In the genomic region with DNA sequence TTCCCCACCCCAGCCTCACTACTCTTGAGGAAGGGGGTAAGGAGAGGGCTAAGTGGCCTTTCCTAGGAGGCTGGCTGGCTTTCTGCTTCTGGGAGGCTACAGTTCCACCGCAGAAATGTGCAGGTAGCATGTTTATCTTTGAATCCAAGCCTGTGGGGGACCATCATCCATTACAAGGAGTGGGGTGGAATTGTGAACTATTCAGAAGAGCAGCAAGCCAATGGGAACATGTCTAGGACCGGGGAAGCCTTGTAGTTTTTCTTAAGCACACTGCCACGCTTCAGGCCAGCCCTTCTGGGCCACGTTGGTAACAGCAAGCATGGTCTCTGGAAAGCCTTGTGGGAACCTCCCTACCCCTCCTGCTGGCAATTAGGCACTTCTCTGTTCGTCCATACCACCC, we compare ENCODE assay signal across 38 cellular contexts.
"Had no signal": no experiment of that assay in that cellular context is flagged by ENCODE, and none has a peak within 500 bp of the region (broad histone marks: within the 10 kb centered on the region; RNA-seq: fewer than 3 reads in every experiment).

No MANE protein-coding gene starts in this region.

- H3K27me3 ChIP-seq: adrenal gland, body of pancreas, brain microvascular endothelial cell, breast epithelium had no signal

- H3K27me3 Mint-ChIP-seq: activated CD4-positive, alpha-beta memory T cell treated with anti-CD3 and anti-CD28 coated beads, Interleukin-2, amount 10 ng/mL, durations not matched to agents 7 days and 5 days; activated CD4-positive, alpha-beta T cell treated with anti-CD3 and anti-CD28 coated beads, Interleukin-2, amount 10 ng/mL, durations not matched to agents 7 days and 5 days; activated naive CD8-positive, alpha-beta T cell treated with anti-CD3 and anti-CD28 coated beads for 36 hours had no signal

- ATAC-seq: activated CD4-positive, alpha-beta T cell treated with anti-CD3 and anti-CD28 coated beads for 36 hours; activated CD4-positive, CD25-positive, alpha-beta regulatory T cell treated with anti-CD3 and anti-CD28 coated beads, Interleukin-2, amount 50 U/mL, for 24 hours; activated CD8-positive, alpha-beta T cell treated with anti-CD3 and anti-CD28 coated beads, Interleukin-2, amount 10 ng/mL, durations not matched to agents 7 days and 5 days; activated naive CD4-positive, alpha-beta T cell treated with anti-CD3 and anti-CD28 coated beads, Interleukin-2, amount 50 U/mL, for 72 hours; activated T-cell treated with anti-CD3 and anti-CD28 coated beads, Interleukin-2, amount 50 U/mL, for 4 hours; activated T-cell treated with anti-CD3 and anti-CD28 coated beads, Interleukin-2, amount 50 U/mL, for 72 hours; activated T-helper 17 cell treated with anti-CD3 and anti-CD28 coated beads, Interleukin-2, amount 50 U/mL, for 72 hours; body of pancreas; WTC11 had no signal

- H3K4me3 Mint-ChIP-seq: activated CD4-positive, alpha-beta memory T cell treated with anti-CD3 and anti-CD28 coated beads, Interleukin-2, amount 10 ng/mL, durations not matched to agents 7 days and 5 days; activated CD4-positive, alpha-beta T cell treated with anti-CD3 and anti-CD28 coated beads for 36 hours; activated CD4-positive, alpha-beta T cell treated with anti-CD3 and anti-CD28 coated beads, Interleukin-2, amount 10 ng/mL, durations not matched to agents 7 days and 5 days; activated CD8-positive, alpha-beta T cell treated with anti-CD3 and anti-CD28 coated beads, Interleukin-2, amount 10 ng/mL, durations not matched to agents 7 days and 5 days; activated naive CD4-positive, alpha-beta T cell treated with anti-CD3 and anti-CD28 coated beads for 36 hours; activated naive CD8-positive, alpha-beta T cell treated with anti-CD3 and anti-CD28 coated beads for 36 hours; activated T-cell treated with anti-CD3 and anti-CD28 coated beads, Interleukin-2, amount 50 U/mL, for 4 hours; activated T-cell treated with anti-CD3 and anti-CD28 coated beads, Interleukin-2, amount 50 U/mL, for 72 hours; activated T-helper 1 cell treated with anti-CD3 and anti-CD28 coated beads, Interleukin-12 subunit alpha, Interleukin-12 subunit beta, Interleukin-2, Interleukin-4 antibody, amounts not matched to agents 30 ng/mL and 10 ng/mL and 1 ng/mL, durations not matched to agents 14 hours and 24 hours and 36 hours; activated T-helper 17 cell treated with anti-CD3 and anti-CD28 coated beads, Interleukin-2, amount 50 U/mL, for 72 hours; T-helper 1 cell treated with Interleukin-12 subunit alpha and Interleukin-12 subunit beta and Interleukin-4 antibody, amounts not matched to agents 30 μg/mL and 1 μg/mL, for 36 hours; T-helper 2 cell treated with Interferon-gamma antibody and Interleukin-4, amounts not matched to agents 5 μg/mL and 100 μg/mL, for 36 hours; WTC11 had no signal

- H3K4me3 ChIP-seq: adrenal gland, body of pancreas, breast epithelium had no signal

- H3K9me3 ChIP-seq: adrenal gland, body of pancreas, breast epithelium had no signal

- DNase-seq: activated CD4-positive, alpha-beta memory T cell treated with anti-CD3 and anti-CD28 coated beads, Interleukin-2, amount 10 ng/mL, durations not matched to agents 7 days and 5 days; activated CD4-positive, alpha-beta T cell treated with anti-CD3 and anti-CD28 coated beads for 1 hour; activated CD4-positive, alpha-beta T cell treated with anti-CD3 and anti-CD28 coated beads for 36 hours; activated CD4-positive, alpha-beta T cell treated with anti-CD3 and anti-CD28 coated beads for 48 hours; activated CD4-positive, alpha-beta T cell treated with anti-CD3 and anti-CD28 coated beads, Interleukin-2, amount 10 ng/mL, durations not matched to agents 7 days and 5 days; activated CD4-positive, alpha-beta T cell treated with anti-CD3 and anti-CD28 coated beads, Interleukin-2, amount 50 U/mL, for 48 hours; activated CD4-positive, CD25-positive, alpha-beta regulatory T cell; activated CD8-positive, alpha-beta memory T cell treated with anti-CD3 and anti-CD28 coated beads for 24 hours; activated CD8-positive, alpha-beta memory T cell treated with anti-CD3 and anti-CD28 coated beads, Interleukin-2, amount 50 U/mL, for 4 hours; activated CD8-positive, alpha-beta T cell treated with anti-CD3 and anti-CD28 coated beads, Interleukin-2, amount 10 ng/mL, durations not matched to agents 7 days and 5 days; activated effector memory CD4-positive, alpha-beta T cell treated with anti-CD3 and anti-CD28 coated beads, Interleukin-2, amount 50 U/mL, for 16 hours; activated gamma-delta T cell treated with Interleukin-2 at 50 U/mL for 16 hours; activated naive CD4-positive, alpha-beta T cell; activated naive CD4-positive, alpha-beta T cell treated with anti-CD3 and anti-CD28 coated beads for 36 hours; activated naive CD4-positive, alpha-beta T cell treated with anti-CD3 and anti-CD28 coated beads, Interleukin-2, amount 50 U/mL, for 16 hours; activated naive CD8-positive, alpha-beta T cell treated with anti-CD3 and anti-CD28 coated beads for 36 hours; activated T-cell treated with anti-CD3 and anti-CD28 coated beads for 4 hours; activated T-cell treated with anti-CD3 and anti-CD28 coated beads, Interleukin-2, amount 50 U/mL, for 1 hour; activated T-cell treated with anti-CD3 and anti-CD28 coated beads, Interleukin-2, amount 50 U/mL, for 4 hours; activated T-cell treated with anti-CD3 and anti-CD28 coated beads, Interleukin-2, amount 50 U/mL, for 72 hours; amniotic stem cell; aorta; body of pancreas; brain microvascular endothelial cell; central memory CD4-positive, alpha-beta T cell; T-helper 1 cell; T-helper 2 cell; T-helper 9 cell; WERI-Rb-1 had no signal

- H3K4me1 ChIP-seq: adrenal gland, body of pancreas, breast epithelium had no signal

- H3K36me3 ChIP-seq: breast epithelium had no signal

- H3K27ac ChIP-seq: adrenal gland, body of pancreas, brain microvascular endothelial cell, breast epithelium, WERI-Rb-1 had no signal

- H3K4me1 Mint-ChIP-seq: activated CD4-positive, alpha-beta T cell treated with anti-CD3 and anti-CD28 coated beads for 36 hours; activated CD4-positive, alpha-beta T cell treated with anti-CD3 and anti-CD28 coated beads, Interleukin-2, amount 10 ng/mL, durations not matched to agents 7 days and 5 days; activated naive CD8-positive, alpha-beta T cell treated with anti-CD3 and anti-CD28 coated beads for 36 hours; activated T-helper 17 cell treated with anti-CD3 and anti-CD28 coated beads, Interleukin-2, amount 50 U/mL, for 72 hours had no signal

- H3K9me3 Mint-ChIP-seq: activated CD4-positive, alpha-beta memory T cell treated with anti-CD3 and anti-CD28 coated beads, Interleukin-2, amount 10 ng/mL, durations not matched to agents 7 days and 5 days; activated CD4-positive, alpha-beta T cell treated with anti-CD3 and anti-CD28 coated beads, Interleukin-2, amount 10 ng/mL, durations not matched to agents 7 days and 5 days; activated naive CD4-positive, alpha-beta T cell treated with anti-CD3 and anti-CD28 coated beads for 36 hours; activated naive CD4-positive, alpha-beta T cell treated with anti-CD3 and anti-CD28 coated beads, Interleukin-2, amount 50 U/mL, for 72 hours; activated naive CD8-positive, alpha-beta T cell treated with anti-CD3 and anti-CD28 coated beads for 36 hours; activated T-cell treated with anti-CD3 and anti-CD28 coated beads, Interleukin-2, amount 50 U/mL, for 4 hours; activated T-cell treated with anti-CD3 and anti-CD28 coated beads, Interleukin-2, amount 50 U/mL, for 72 hours; activated T-helper 1 cell treated with anti-CD3 and anti-CD28 coated beads, Interleukin-12 subunit alpha, Interleukin-12 subunit beta, Interleukin-2, Interleukin-4 antibody, amounts not matched to agents 30 ng/mL and 10 ng/mL and 1 ng/mL, durations not matched to agents 14 hours and 24 hours and 36 hours; activated T-helper 17 cell treated with anti-CD3 and anti-CD28 coated beads, Interleukin-2, amount 50 U/mL, for 72 hours; T-helper 1 cell treated with Interleukin-12 subunit alpha and Interleukin-12 subunit beta and Interleukin-4 antibody, amounts not matched to agents 30 μg/mL and 1 μg/mL, for 36 hours; T-helper 2 cell treated with Interferon-gamma antibody and Interleukin-4, amounts not matched to agents 5 μg/mL and 100 μg/mL, for 36 hours; WTC11 had no signal

- H3K27ac Mint-ChIP-seq: activated CD4-positive, alpha-beta memory T cell treated with anti-CD3 and anti-CD28 coated beads, Interleukin-2, amount 10 ng/mL, durations not matched to agents 7 days and 5 days; activated CD4-positive, alpha-beta T cell treated with anti-CD3 and anti-CD28 coated beads for 36 hours; activated CD4-positive, alpha-beta T cell treated with anti-CD3 and anti-CD28 coated beads, Interleukin-2, amount 10 ng/mL, durations not matched to agents 7 days and 5 days; activated CD8-positive, alpha-beta T cell treated with anti-CD3 and anti-CD28 coated beads, Interleukin-2, amount 10 ng/mL, durations not matched to agents 7 days and 5 days; activated naive CD4-positive, alpha-beta T cell treated with anti-CD3 and anti-CD28 coated beads for 36 hours; activated naive CD4-positive, alpha-beta T cell treated with anti-CD3 and anti-CD28 coated beads, Interleukin-2, amount 50 U/mL, for 72 hours; activated naive CD8-positive, alpha-beta T cell treated with anti-CD3 and anti-CD28 coated beads for 36 hours; activated T-cell treated with anti-CD3 and anti-CD28 coated beads, Interleukin-2, amount 50 U/mL, for 72 hours; activated T-helper 1 cell treated with anti-CD3 and anti-CD28 coated beads, Interleukin-12 subunit alpha, Interleukin-12 subunit beta, Interleukin-2, Interleukin-4 antibody, amounts not matched to agents 30 ng/mL and 10 ng/mL and 1 ng/mL, durations not matched to agents 14 hours and 24 hours and 36 hours; activated T-helper 17 cell treated with anti-CD3 and anti-CD28 coated beads, Interleukin-2, amount 50 U/mL, for 72 hours; T-helper 1 cell treated with Interleukin-12 subunit alpha and Interleukin-12 subunit beta and Interleukin-4 antibody, amounts not matched to agents 30 μg/mL and 1 μg/mL, for 36 hours; T-helper 2 cell treated with Interferon-gamma antibody and Interleukin-4, amounts not matched to agents 5 μg/mL and 100 μg/mL, for 36 hours; WTC11 had no signal

- H3K36me3 Mint-ChIP-seq: activated naive CD4-positive, alpha-beta T cell treated with anti-CD3 and anti-CD28 coated beads, Interleukin-2, amount 50 U/mL, for 72 hours; activated naive CD8-positive, alpha-beta T cell treated with anti-CD3 and anti-CD28 coated beads for 36 hours had no signal
